ENCODE assay signal across 8 cellular contexts in the genomic region with DNA sequence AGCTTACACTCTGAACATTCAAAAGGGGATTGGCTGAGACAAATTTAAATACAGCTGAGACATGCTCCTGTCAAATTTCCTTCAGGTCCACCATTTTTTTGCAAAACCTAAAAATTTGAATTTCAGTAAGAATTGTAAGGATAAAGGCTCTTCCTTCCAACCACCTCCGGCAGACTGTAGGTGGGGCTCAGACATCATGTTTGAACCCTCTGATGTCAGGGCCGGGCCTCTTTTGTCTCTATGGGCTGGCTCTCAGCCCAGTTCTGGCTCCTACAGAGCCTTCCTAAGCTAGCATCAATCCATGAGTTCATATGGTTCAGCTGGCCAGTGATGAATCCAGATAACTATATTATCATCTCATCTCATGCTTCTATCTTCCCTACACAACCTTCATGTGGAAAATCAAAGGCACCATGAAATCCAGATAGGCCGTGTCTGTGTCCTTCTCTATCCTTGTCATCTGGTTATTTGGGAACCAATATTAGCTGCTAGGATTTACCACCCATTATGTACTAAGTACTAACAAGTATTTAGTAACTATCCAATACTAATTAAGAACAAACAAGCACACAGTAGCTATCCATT. TPM values are rescaled to one million over a fixed set of nuclear protein-coding genes. Genes with fewer than 3 reads are reported as not detected.
DNase-seq lines count a peak whose midpoint lies in the region; ATAC-seq, FAIRE-seq and TF ChIP-seq lines count a peak whose summit lies in the region.

No MANE protein-coding gene starts in this region.

- no peak for DNase-seq in Right ventricle myocardium superior
- DNase-seq in right atrium auricular region (ENCODE audit: low spot score): no peak
- DNase-seq in RKO (ENCODE audit: low spot score): peak; percentile 16
- peak; percentile 71 for DNase-seq in globus pallidus (ENCODE audit: low spot score)
- DNase-seq in urothelium cell line (ENCODE audit: low spot score): peak; percentile 26
- DNase-seq in stimulated activated CD4-positive, alpha-beta T cell treated with anti-CD3 and anti-CD28 coated beads, Interleukin-4, amount 100 ng/mL, for 1 hour: no peak
- no peak for DNase-seq in OCI-M2 (lab: John Stamatoyannopoulos, UW; ENCODE audit: unreplicated experiment)

- H3K4me3 ChIP-seq in right atrium auricular region: no peak overlapping the region

- peaks cover 87% of the 10 kb centered on the region for H3K36me3 ChIP-seq in right atrium auricular region

- no peak for FAIRE-seq in urothelium cell line (lab: Jason Lieb, UNC)

- peak in 1 of 2 donors; percentile 40 for TF ChIP-seq CTCF in right atrium auricular region (IDR thresholded peaks at IDR 0.05)

- H3K27ac ChIP-seq in right atrium auricular region: no peak overlapping the region

- H3K9me3 ChIP-seq in right atrium auricular region: no peaks in the 10 kb centered on the region

- ATAC-seq in Right ventricle myocardium superior (ENCODE audit: poor library complexity) (peak; percentile 49), HG03565 (IDR thresholded peaks at IDR 0.05; ENCODE audit: unreplicated experiment) (no peak)

- intact Hi-C loops in Right ventricle myocardium superior (cut with DNase I): no loop called here

- no peaks in the 10 kb centered on the region for H3K27me3 ChIP-seq in right atrium auricular region

- H3K4me1 ChIP-seq in right atrium auricular region: no peaks in the 10 kb centered on the region

RNA-seq across cellular contexts. Expression of gene NIPSNAP3B, which starts 44.2 kb away (rescaled TPM):
- 29.9 TPM for total RNA-seq in Right ventricle myocardium superior
- 10 to 100 TPM; 10.2 to 23.1 TPM for total RNA-seq in right atrium auricular region

Comparison
In these comparisons a context has a peak if more than half of its experiments do, and no peak if none do; other contexts are left out.
1. DNase-seq: peak in RKO (single experiment), globus pallidus (single experiment) and urothelium cell line (single experiment); none in Right ventricle myocardium superior (single experiment), right atrium auricular region (single experiment), stimulated activated CD4-positive, alpha-beta T cell treated with anti-CD3 and anti-CD28 coated beads, Interleukin-4, amount 100 ng/mL, for 1 hour (single experiment) and OCI-M2 (single experiment).